Comparison of ENCODE assay signal across 10 cellular contexts in the genomic region with DNA sequence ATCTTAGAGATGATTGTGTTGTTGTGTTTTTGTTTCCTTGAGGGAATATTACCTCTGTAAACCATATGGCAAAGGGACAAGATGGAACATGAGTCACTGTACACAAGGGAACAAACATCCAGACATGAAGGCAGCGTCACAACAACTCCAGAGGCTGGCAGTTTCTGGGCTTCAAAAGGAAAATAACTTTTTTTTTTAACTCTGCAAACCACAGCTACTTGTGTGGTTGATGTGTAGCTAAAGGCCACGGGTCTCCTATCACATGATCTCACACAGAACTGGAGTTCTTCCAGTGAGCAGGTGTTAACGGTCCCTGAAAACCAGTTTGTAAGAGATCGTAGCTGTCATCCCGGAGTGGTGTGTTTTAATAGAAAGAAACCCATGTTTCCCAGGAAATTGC. TPM values are rescaled to one million over a fixed set of nuclear protein-coding genes. Genes with fewer than 3 reads are reported as not detected.
DNase-seq lines count a peak whose midpoint lies in the region; ATAC-seq, FAIRE-seq and TF ChIP-seq lines count a peak whose summit lies in the region.
"Had no signal": no experiment of that assay in that cellular context is flagged by ENCODE, and none has a peak within 500 bp of the region (broad histone marks: within the 10 kb centered on the region; RNA-seq: fewer than 3 reads in every experiment).

No MANE protein-coding gene starts in this region.

- peak; percentile 39 for DNase-seq in stimulated activated CD4-positive, alpha-beta T cell treated with anti-CD3 and anti-CD28 coated beads, Interleukin-15, amount 100 ng/mL, for 24 hours
- no peak for DNase-seq in stimulated activated CD4-positive, alpha-beta T cell treated with anti-CD3 and anti-CD28 coated beads, Interleukin-4, amount 100 ng/mL, for 1 hour
- peak in 3 of 5 donors; percentile 30 to 85 (median 36) for DNase-seq in T-helper 1 cell
- no peak for DNase-seq in K562 (ENCODE audit: extremely low read depth in 1 of 4, low spot score in 3 of 4)
- peak; percentile 52 to 56 for DNase-seq in stimulated activated naive CD8-positive, alpha-beta T cell treated with anti-CD3 and anti-CD28 coated beads, Interleukin-15, amount 100 ng/mL, for 72 hours
- DNase-seq in NCI-H2196 (lab: John Stamatoyannopoulos, UW; ENCODE audit: unreplicated experiment) = no peak
- DNase-seq: NCI-H510A treated with DMSO at 0.1 percent for 48 hours had no signal

- FAIRE-seq in K562 (lab: Jason Lieb, UNC) = no peak
- FAIRE-seq: endometrium had no signal

- H3K4me2 ChIP-seq in K562 (ENCODE audit: insufficient read depth, low read length) = no peak overlapping the region

- intact Hi-C loops in K562 (cut with micrococcal nuclease) = loop anchor here (2.0 to 10.0 kb wide), 4 partner anchors 33 to 237 kb away; a partner anchor contains a TSS

- TF ChIP-seq POLR2A in K562 (conservative IDR thresholded peaks at IDR 0.05) = no peak

- no TSS peak for BruUV-seq in K562 (replicated peaks; lab: Mats Ljungman, UMichigan)

- no peak overlapping the region for H3K9ac ChIP-seq in K562 (ENCODE audit: insufficient read depth in 1 of 2, low read depth in 2 of 2, low read length in 2 of 2)

- peaks cover 5 to 6% of the 10 kb centered on the region in 2 donors for H3K9me3 Mint-ChIP-seq in stimulated activated naive CD8-positive, alpha-beta T cell treated with anti-CD3 and anti-CD28 coated beads, Interleukin-15, amount 100 ng/mL, for 72 hours

- CTCF ChIA-PET in K562 (lab: Yijun Ruan, JAX; ENCODE audit: low intra/inter-chr PET ratio) = no interaction called here

- no peak for TF ChIP-seq CTCF in K562 (IDR thresholded peaks at IDR 0.05 in 2 of 3, conservative IDR thresholded peaks at IDR 0.05 in 1 of 3; ENCODE audit: insufficient read depth in 2 of 3, low read depth in 1 of 3, low read length in 3 of 3)

- H3K9me1 ChIP-seq in K562 (ENCODE audit: control insufficient read depth, insufficient read depth, low read length) = no peaks in the 10 kb centered on the region

- peaks cover 86% of the 10 kb centered on the region for H3K4me1 Mint-ChIP-seq in stimulated activated naive CD8-positive, alpha-beta T cell treated with anti-CD3 and anti-CD28 coated beads, Interleukin-15, amount 100 ng/mL, for 72 hours

- ATAC-seq in K562 (no peak), GM18517 (IDR thresholded peaks at IDR 0.05; ENCODE audit: unreplicated experiment) (no peak), HG02588 (IDR thresholded peaks at IDR 0.05; ENCODE audit: unreplicated experiment) (no peak)
- peak; percentile 62 for ATAC-seq in stimulated activated naive CD8-positive, alpha-beta T cell treated with anti-CD3 and anti-CD28 coated beads, Interleukin-15, amount 100 ng/mL, for 72 hours

- H3K4me3 ChIP-seq in K562 = no peak overlapping the region

- H3K4me1 ChIP-seq in K562 (replicated peaks in 1 of 2; ENCODE audit: control insufficient read depth in 2 of 2, insufficient read depth in 2 of 2, low read length in 2 of 2) = peaks cover 25 to 80% of the 10 kb centered on the region in 2 experiments

- peak overlapping the region; percentile 30; the same call in 2 of the 3 replicates for H3K27ac ChIP-seq in K562 (ENCODE audit: extremely low read depth, low read depth, low read length)

- no peaks in the 10 kb centered on the region for H3K79me2 ChIP-seq in K562 (ENCODE audit: control insufficient read depth, insufficient read depth, low read length)

- H4K20me1 ChIP-seq in K562 (replicated peaks; ENCODE audit: control insufficient read depth, insufficient read depth, low read length) = no peaks in the 10 kb centered on the region

- TF ChIP-seq EP300 in K562 (IDR thresholded peaks at IDR 0.05; ENCODE audit: low read length) = no peak

- in situ Hi-C loops in K562 (cut with MboI) = no loop called here

- POLR2A ChIA-PET in K562 (lab: Yijun Ruan, JAX) = interaction anchor here (0.5 kb wide), 1 partner anchor 95 kb away, joined by 3 read pairs; no protein-coding TSS in a partner anchor

- TF ChIP-seq RAD21 in K562 (CRISPR knock-in tag; conservative IDR thresholded peaks at IDR 0.05 in 1 of 2, IDR thresholded peaks at IDR 0.05 in 1 of 2) = no peak

- H3K27me3 ChIP-seq in K562 (ENCODE audit: control insufficient read depth in 2 of 2, insufficient read depth in 2 of 2, low read length in 2 of 2) = no peaks in the 10 kb centered on the region

- H3K27ac Mint-ChIP-seq in stimulated activated naive CD8-positive, alpha-beta T cell treated with anti-CD3 and anti-CD28 coated beads, Interleukin-15, amount 100 ng/mL, for 72 hours = peak overlapping the region; percentile 93

- peaks cover 7% of the 10 kb centered on the region; the same call in 1 of the 2 replicates for H3K9me3 ChIP-seq in K562 (replicated peaks; ENCODE audit: control insufficient read depth, insufficient read depth, low read depth, low read length)

- H2AFZ ChIP-seq in K562 (ENCODE audit: low read depth, low read length) = peak overlapping the region; percentile 84

- peak overlapping the region; percentile 61 to 78 for H3K4me3 Mint-ChIP-seq in stimulated activated naive CD8-positive, alpha-beta T cell treated with anti-CD3 and anti-CD28 coated beads, Interleukin-15, amount 100 ng/mL, for 72 hours

- H3K27me3 Mint-ChIP-seq in stimulated activated naive CD8-positive, alpha-beta T cell treated with anti-CD3 and anti-CD28 coated beads, Interleukin-15, amount 100 ng/mL, for 72 hours = no peaks in the 10 kb centered on the region

- WGBS in K562 (ENCODE audit: insufficient coverage, low coverage, missing lambda C conversion rate) = 45% methylated on average over 5 of the region's 5 CpGs

- peaks cover 7% of the 10 kb centered on the region; the same call in 2 of the 3 replicates for H3K36me3 ChIP-seq in K562 (ENCODE audit: control insufficient read depth, insufficient read depth, low read length)

TF ChIP-seq in K562, 482 proteins besides CTCF, POLR2A, EP300 and RAD21 (continues in another document):
- peak; percentile 43; the same call in 1 of the 2 replicates for TF ChIP-seq FOSL1 (tag; conservative IDR thresholded peaks at IDR 0.05)
- no peak for TF ChIP-seq RBM15 (IDR thresholded peaks at IDR 0.05; ENCODE audit: insufficient read depth, low read length)
- TF ChIP-seq, protein P1, sequence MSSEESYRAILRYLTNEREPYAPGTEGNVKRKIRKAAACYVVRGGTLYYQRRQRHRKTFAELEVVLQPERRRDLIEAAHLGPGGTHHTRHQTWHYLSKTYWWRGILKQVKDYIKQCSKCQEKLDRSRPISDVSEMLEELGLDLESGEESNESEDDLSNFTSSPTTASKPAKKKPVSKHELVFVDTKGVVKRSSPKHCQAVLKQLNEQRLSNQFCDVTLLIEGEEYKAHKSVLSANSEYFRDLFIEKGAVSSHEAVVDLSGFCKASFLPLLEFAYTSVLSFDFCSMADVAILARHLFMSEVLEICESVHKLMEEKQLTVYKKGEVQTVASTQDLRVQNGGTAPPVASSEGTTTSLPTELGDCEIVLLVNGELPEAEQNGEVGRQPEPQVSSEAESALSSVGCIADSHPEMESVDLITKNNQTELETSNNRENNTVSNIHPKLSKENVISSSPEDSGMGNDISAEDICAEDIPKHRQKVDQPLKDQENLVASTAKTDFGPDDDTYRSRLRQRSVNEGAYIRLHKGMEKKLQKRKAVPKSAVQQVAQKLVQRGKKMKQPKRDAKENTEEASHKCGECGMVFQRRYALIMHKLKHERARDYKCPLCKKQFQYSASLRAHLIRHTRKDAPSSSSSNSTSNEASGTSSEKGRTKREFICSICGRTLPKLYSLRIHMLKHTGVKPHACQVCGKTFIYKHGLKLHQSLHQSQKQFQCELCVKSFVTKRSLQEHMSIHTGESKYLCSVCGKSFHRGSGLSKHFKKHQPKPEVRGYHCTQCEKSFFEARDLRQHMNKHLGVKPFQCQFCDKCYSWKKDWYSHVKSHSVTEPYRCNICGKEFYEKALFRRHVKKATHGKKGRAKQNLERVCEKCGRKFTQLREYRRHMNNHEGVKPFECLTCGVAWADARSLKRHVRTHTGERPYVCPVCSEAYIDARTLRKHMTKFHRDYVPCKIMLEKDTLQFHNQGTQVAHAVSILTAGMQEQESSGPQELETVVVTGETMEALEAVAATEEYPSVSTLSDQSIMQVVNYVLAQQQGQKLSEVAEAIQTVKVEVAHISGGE (CRISPR knock-in tag; IDR thresholded peaks at IDR 0.05) = peak in 1 of 3 experiments; percentile 16; a peak in 1 of 6 replicates
- TF ChIP-seq, protein P2, sequence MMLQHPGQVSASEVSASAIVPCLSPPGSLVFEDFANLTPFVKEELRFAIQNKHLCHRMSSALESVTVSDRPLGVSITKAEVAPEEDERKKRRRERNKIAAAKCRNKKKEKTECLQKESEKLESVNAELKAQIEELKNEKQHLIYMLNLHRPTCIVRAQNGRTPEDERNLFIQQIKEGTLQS (IDR thresholded peaks at IDR 0.05) = 0 out of 2 replicates have a peak, but pooled peaks have one; percentile 8
- TF ChIP-seq, protein P2 (CRISPR knock-in tag; conservative IDR thresholded peaks at IDR 0.05) = no peak
- TF ChIP-seq CREM (IDR thresholded peaks at IDR 0.05; ENCODE audit: low read depth) = no peak
- no peak for TF ChIP-seq HMGN3 (IDR thresholded peaks at IDR 0.05; ENCODE audit: borderline replicate concordance, extremely low read depth, insufficient read length, low read depth, low read length)
- peak; percentile 20 for TF ChIP-seq CHD4 (IDR thresholded peaks at IDR 0.05; ENCODE audit: insufficient read depth, insufficient replicate concordance, low read depth, low read length, poor library complexity, severe bottlenecking)

RNA-seq across cellular contexts. Expression of a gene that starts 33.2 kb away (rescaled TPM):
- 82.7 and 242 TPM in 2 replicates for total RNA-seq in K562 (2011; cell fraction: chromatin; rRNA removed; ENCODE audit: low replicate concordance)
- total RNA-seq in K562 (2011; cell fraction: nucleolus; rRNA removed) = 27.5 and 35.5 TPM in 2 replicates
- total RNA-seq in K562 (2011; cell fraction: nucleoplasm; rRNA removed) = 68.2 and 121 TPM in 2 replicates
- 133 and 145 TPM in 2 replicates for total RNA-seq in K562 (2014; rRNA removed)
- total RNA-seq in K562 (2014; rRNA removed; fragmentation: Illumina TruSeq; extraction: Trizol) = 184 and 207 TPM in 2 replicates
- 161 and 170 TPM in 2 replicates for total RNA-seq in K562 (2015; rRNA removed; fragmentation: Illumina TruSeq; extraction: Trizol)
- total RNA-seq in K562 (2021) = 128 and 140 TPM in 2 replicates
- polyA plus RNA-seq in K562 (2011; rRNA removed) = 131 and 175 TPM in 2 replicates
- 34.0 and 60.3 TPM in 2 replicates for polyA plus RNA-seq in K562 (2011; cell fraction: cytosol; rRNA removed)
- 57.7 and 92.5 TPM in 2 replicates for polyA plus RNA-seq in K562 (2011; cell fraction: nucleus; rRNA removed)
- 75.8 and 104 TPM in 2 replicates for polyA plus RNA-seq in K562 (2012)
- polyA plus RNA-seq in K562 (2014; fragmentation: Illumina TruSeq; extraction: Trizol) = 117 and 121 TPM in 2 replicates
- polyA plus RNA-seq in K562 (2014; fragmentation: Nextera tagmentation; extraction: Ambion mirVana) = 100 to 1,000 TPM; 101 to 199 TPM
- 115 and 120 TPM in 2 replicates for polyA plus RNA-seq in K562 (2014; rRNA removed)
- polyA minus RNA-seq in K562 (2011; rRNA and poly(A)+ RNA removed) = 345 and 377 TPM in 2 replicates
- polyA minus RNA-seq in K562 (2011; cell fraction: cytosol; rRNA and poly(A)+ RNA removed) = 82.5 and 96.0 TPM in 2 replicates
- polyA minus RNA-seq in K562 (2011; cell fraction: nucleus; rRNA and poly(A)+ RNA removed) = 84.1 and 152 TPM in 2 replicates

Comparison
In these comparisons a context has a peak if more than half of its experiments do, and no peak if none do; other contexts are left out.
1. DNase-seq: peak in stimulated activated CD4-positive, alpha-beta T cell treated with anti-CD3 and anti-CD28 coated beads, Interleukin-15, amount 100 ng/mL, for 24 hours (single experiment), T-helper 1 cell (3 of 5) and stimulated activated naive CD8-positive, alpha-beta T cell treated with anti-CD3 and anti-CD28 coated beads, Interleukin-15, amount 100 ng/mL, for 72 hours (2 of 2); none in stimulated activated CD4-positive, alpha-beta T cell treated with anti-CD3 and anti-CD28 coated beads, Interleukin-4, amount 100 ng/mL, for 1 hour (single experiment), K562 (0 of 4) and NCI-H2196 (single experiment).